14 cellular contexts compared by ENCODE assay signal in genomic region chr1:225509376-225509707, GRCh38.
DNase-seq lines count a peak whose midpoint lies in the region; ATAC-seq and TF ChIP-seq lines count a peak whose summit lies in the region.
"Had no signal": no experiment of that assay in that cellular context is flagged by ENCODE, and none has a peak within 500 bp of the region (broad histone marks: within the 10 kb centered on the region; RNA-seq: fewer than 3 reads in every experiment).

No MANE protein-coding gene starts in this region.

- H3K27ac ChIP-seq in GM23248, result peak overlapping the region; percentile 83
- peak overlapping the region; percentile 76 to 91 for H3K27ac ChIP-seq in right atrium auricular region
- H3K27ac ChIP-seq in stomach, result peak overlapping the region; percentile 22 to 79 (median 71)

- ATAC-seq in WTC11 (peak; percentile 78), HG03045 (IDR thresholded peaks at IDR 0.05; ENCODE audit: unreplicated experiment) (no peak), HG03571 (IDR thresholded peaks at IDR 0.05; ENCODE audit: unreplicated experiment) (no peak)
- ATAC-seq: natural killer cell had no signal

- H3K36me3 ChIP-seq in GM23248 (ENCODE audit: low read depth) (peaks cover 53% of the 10 kb centered on the region), right atrium auricular region (no peaks in the 10 kb centered on the region), stomach (peaks cover 5 to 46% (median 33%) of the 10 kb centered on the region in 4 donors)

- H3K36me3 Mint-ChIP-seq in WTC11, result peaks cover 39% of the 10 kb centered on the region
- H3K36me3 Mint-ChIP-seq: natural killer cell had no signal

- POLR2A ChIA-PET in WTC11 (lab: Charles Lee), result no interaction called here

- TF ChIP-seq CTCF in WTC11 (IDR thresholded peaks at IDR 0.05) (no peak), right atrium auricular region (IDR thresholded peaks at IDR 0.05) (no peak), stomach (IDR thresholded peaks at IDR 0.05) (no peak)

- no peaks in the 10 kb centered on the region for H3K9me2 ChIP-seq in GM23248 (ENCODE audit: insufficient read depth)

- H3K4me3 Mint-ChIP-seq in WTC11, result no peak overlapping the region
- H3K4me3 Mint-ChIP-seq: natural killer cell had no signal

- intact Hi-C loops in stomach (cut with DNase I; ENCODE audit: low total_unique reads), result no loop called here

- DNase-seq in GM23248 (no peak), WTC11 (ENCODE audit: low spot score) (no peak), right atrium auricular region (ENCODE audit: low spot score) (no peak), stomach (no peak), T-helper 9 cell (no peak)
- no peak for DNase-seq in activated naive CD4-positive, alpha-beta T cell treated with Interleukin-2 at 50 U/mL for 16 hours
- DNase-seq: activated CD4-positive, alpha-beta T cell treated with anti-CD3 and anti-CD28 coated beads for 1 hour; activated gamma-delta T cell treated with Interleukin-2 at 50 U/mL for 16 hours; natural killer cell; NCI-H1436; OCI-M1; stimulated activated CD4-positive, alpha-beta T cell treated with anti-CD3 and anti-CD28 coated beads, Interleukin-4, amount 100 ng/mL, for 1 hour had no signal

- CTCF ChIA-PET in WTC11 (lab: Charles Lee), result interaction anchor here (0.8 to 1.5 kb wide), 2 partner anchors 35 to 261 kb away, joined by 3 to 6 read pairs; no protein-coding TSS in a partner anchor

- no peak for TF ChIP-seq POLR2A in stomach (IDR thresholded peaks at IDR 0.05)

- H3K9ac ChIP-seq in GM23248, result no peak overlapping the region

- peaks cover 45% of the 10 kb centered on the region for H3K79me2 ChIP-seq in GM23248 (ENCODE audit: insufficient read depth)

- H3K4me3 ChIP-seq in GM23248 (no peak overlapping the region), right atrium auricular region (no peak overlapping the region), stomach (no peak overlapping the region)

- H3K9me3 ChIP-seq in GM23248 (ENCODE audit: low read depth) (no peaks in the 10 kb centered on the region), right atrium auricular region (no peaks in the 10 kb centered on the region), stomach (no peaks in the 10 kb centered on the region)

- H3K27me3 Mint-ChIP-seq in WTC11 (ENCODE audit: low read depth), result no peaks in the 10 kb centered on the region

- no peaks in the 10 kb centered on the region for H3K27me3 ChIP-seq in GM23248 (replicated peaks; ENCODE audit: insufficient read depth)
- H3K27me3 ChIP-seq in right atrium auricular region, result no peaks in the 10 kb centered on the region
- no peaks in the 10 kb centered on the region for H3K27me3 ChIP-seq in stomach

- no peak for TF ChIP-seq EP300 in stomach (IDR thresholded peaks at IDR 0.05)

- peaks cover 31% of the 10 kb centered on the region for H3K4me1 Mint-ChIP-seq in WTC11
- H3K4me1 Mint-ChIP-seq: natural killer cell had no signal

- no peak overlapping the region for H3K27ac Mint-ChIP-seq in WTC11
- H3K27ac Mint-ChIP-seq: natural killer cell had no signal

- H4K20me1 ChIP-seq in GM23248 (ENCODE audit: insufficient read depth), result peaks cover 3% of the 10 kb centered on the region; the same call in 1 of the 2 replicates

- H2AFZ ChIP-seq in GM23248, result no peak overlapping the region

- in situ Hi-C loops in GM23248 (cut with MboI), result no loop called here

- WGBS in GM23248 (ENCODE audit: low coverage in 1 of 2, low lambda C conversion rate in 2 of 2, missing lambda C conversion rate in 2 of 2), 2 experiments, result 95 to 100% methylated on average over 2 of the region's 2 CpGs
- WGBS in stomach, 5 donors, result 85 to 100% (median 92%) methylated on average over 2 of the region's 2 CpGs

- no peaks in the 10 kb centered on the region for H3K9me3 Mint-ChIP-seq in WTC11
- H3K9me3 Mint-ChIP-seq: natural killer cell had no signal

- H3K4me1 ChIP-seq in GM23248 (ENCODE audit: insufficient read depth), result peaks cover 24% of the 10 kb centered on the region
- H3K4me1 ChIP-seq in right atrium auricular region, result peaks cover 0 to 16% of the 10 kb centered on the region in 2 donors
- H3K4me1 ChIP-seq in stomach, result peaks cover 7 to 16% (median 11%) of the 10 kb centered on the region in 4 donors

- H3K4me2 ChIP-seq in GM23248 (ENCODE audit: unreplicated experiment), result no peak overlapping the region

- peaks cover 40% of the 10 kb centered on the region for H3F3A ChIP-seq in GM23248 (ENCODE audit: insufficient read depth)

TF ChIP-seq in WTC11, 78 proteins besides CTCF, POLR2A, EP300 and RAD21 (continues in another document):
- TF ChIP-seq TEAD1 (CRISPR knock-in tag; IDR thresholded peaks at IDR 0.05) (no peak), NFE2L1 (CRISPR knock-in tag; IDR thresholded peaks at IDR 0.05) (no peak), ETV6 (CRISPR knock-in tag; IDR thresholded peaks at IDR 0.05) (no peak), ZNF532 (CRISPR knock-in tag; IDR thresholded peaks at IDR 0.05; ENCODE audit: borderline replicate concordance) (no peak), ZMAT4 (CRISPR knock-in tag; IDR thresholded peaks at IDR 0.05) (no peak), MAX (CRISPR knock-in tag; IDR thresholded peaks at IDR 0.05) (no peak), SOX15 (CRISPR knock-in tag; IDR thresholded peaks at IDR 0.05) (no peak), FOXP1 (CRISPR knock-in tag; IDR thresholded peaks at IDR 0.05; ENCODE audit: borderline replicate concordance) (no peak), CDX4 (CRISPR knock-in tag; IDR thresholded peaks at IDR 0.05; ENCODE audit: borderline replicate concordance) (no peak), STAT6 (CRISPR knock-in tag; conservative IDR thresholded peaks at IDR 0.05; ENCODE audit: low read depth) (no peak)
